11 cellular contexts compared by ENCODE assay signal in genomic region chr20:48603819-48604405, GRCh38.
"Had no signal": no experiment of that assay in that cellular context is flagged by ENCODE, and none has a peak within 500 bp of the region (broad histone marks: within the 10 kb centered on the region; RNA-seq: fewer than 3 reads in every experiment).

No MANE protein-coding gene starts in this region.

- H3K9me3 Mint-ChIP-seq: activated B cell treated with CpG ODN at 0.5 μM for 24 hours; activated CD4-positive, alpha-beta T cell treated with anti-CD3 and anti-CD28 coated beads, Interleukin-2, amount 10 ng/mL, durations not matched to agents 24 days and 14 days; stimulated activated memory B cell treated with anti-CD40 and anti-IgM and Interleukin-4, amounts not matched to agents 10 μg/mL and 1 μg/mL and 100 μg/mL, for 72 hours had no signal

- ATAC-seq: activated CD8-positive, alpha-beta T cell treated with anti-CD3 and anti-CD28 coated beads, Interleukin-2, amount 10 ng/mL, durations not matched to agents 7 days and 5 days; esophagus mucosa; left lung; stimulated activated memory B cell treated with anti-CD40 and anti-IgM and Interleukin-4, amounts not matched to agents 10 μg/mL and 1 μg/mL and 100 μg/mL, for 72 hours had no signal

- H3K79me2 ChIP-seq: hepatocyte had no signal

- H3K4me2 ChIP-seq: hepatocyte had no signal

- H2AFZ ChIP-seq: hepatocyte had no signal

- H3K4me1 ChIP-seq: left lung, tibial artery, vagina had no signal

- DNase-seq: activated B cell treated with CpG ODN at 0.5 μM for 24 hours; activated CD4-positive, alpha-beta T cell treated with anti-CD3 and anti-CD28 coated beads, Interleukin-2, amount 10 ng/mL, durations not matched to agents 24 days and 14 days; activated CD8-positive, alpha-beta T cell treated with anti-CD3 and anti-CD28 coated beads, Interleukin-2, amount 10 ng/mL, durations not matched to agents 7 days and 5 days; activated naive CD4-positive, alpha-beta T cell; left lung; SW 1271 had no signal

- H3K4me3 ChIP-seq: hepatocyte, left lung, tibial artery, vagina had no signal

- H3K27me3 ChIP-seq: hepatocyte, vagina had no signal

- H3K27me3 Mint-ChIP-seq: activated CD4-positive, alpha-beta T cell treated with anti-CD3 and anti-CD28 coated beads, Interleukin-2, amount 10 ng/mL, durations not matched to agents 24 days and 14 days had no signal

- H3K27ac Mint-ChIP-seq: activated CD4-positive, alpha-beta T cell treated with anti-CD3 and anti-CD28 coated beads, Interleukin-2, amount 10 ng/mL, durations not matched to agents 24 days and 14 days; activated CD8-positive, alpha-beta T cell treated with anti-CD3 and anti-CD28 coated beads, Interleukin-2, amount 10 ng/mL, durations not matched to agents 7 days and 5 days; stimulated activated memory B cell treated with anti-CD40 and anti-IgM and Interleukin-4, amounts not matched to agents 10 μg/mL and 1 μg/mL and 100 μg/mL, for 72 hours had no signal

- H3K4me3 Mint-ChIP-seq: activated B cell treated with CpG ODN at 0.5 μM for 24 hours; activated CD4-positive, alpha-beta T cell treated with anti-CD3 and anti-CD28 coated beads, Interleukin-2, amount 10 ng/mL, durations not matched to agents 24 days and 14 days; activated CD8-positive, alpha-beta T cell treated with anti-CD3 and anti-CD28 coated beads, Interleukin-2, amount 10 ng/mL, durations not matched to agents 7 days and 5 days; stimulated activated memory B cell treated with anti-CD40 and anti-IgM and Interleukin-4, amounts not matched to agents 10 μg/mL and 1 μg/mL and 100 μg/mL, for 72 hours had no signal

- H3K36me3 ChIP-seq: left lung, tibial artery, vagina had no signal

- H3K36me3 Mint-ChIP-seq: stimulated activated memory B cell treated with anti-CD40 and anti-IgM and Interleukin-4, amounts not matched to agents 10 μg/mL and 1 μg/mL and 100 μg/mL, for 72 hours had no signal

- H3K27ac ChIP-seq: hepatocyte, left lung, tibial artery, vagina had no signal

- H3K9me3 ChIP-seq: left lung, tibial artery, vagina had no signal
